In the genomic region with DNA sequence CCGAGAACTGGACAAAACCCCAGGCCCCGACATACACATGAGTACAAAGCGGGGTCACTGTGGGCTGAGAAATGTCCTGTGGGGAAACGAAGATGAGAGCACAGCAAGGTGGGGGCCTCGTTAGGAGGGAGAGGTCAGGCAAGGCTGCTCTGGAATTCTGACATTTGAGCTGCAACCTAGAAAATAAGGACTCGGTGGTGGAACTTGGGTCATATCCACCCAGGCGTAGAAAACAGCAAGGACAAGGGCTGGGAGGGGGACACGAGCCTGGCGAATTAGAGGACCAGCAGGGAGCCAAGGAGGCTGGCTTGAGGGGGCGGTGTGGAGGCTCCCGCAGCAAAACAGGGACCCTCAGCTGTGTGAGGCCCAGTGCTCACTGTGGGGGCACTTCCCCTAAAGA, we compare ENCODE assay signal across 23 cellular contexts. TPM values are rescaled to one million over a fixed set of nuclear protein-coding genes. Genes with fewer than 3 reads are reported as not detected.
DNase-seq lines count a peak whose midpoint lies in the region; ATAC-seq and TF ChIP-seq lines count a peak whose summit lies in the region.
"Had no signal": no experiment of that assay in that cellular context is flagged by ENCODE, and none has a peak within 500 bp of the region (broad histone marks: within the 10 kb centered on the region; RNA-seq: fewer than 3 reads in every experiment).

No MANE protein-coding gene starts in this region.

- TF ChIP-seq CTCF in sigmoid colon (IDR thresholded peaks at IDR 0.05), result no peak
- no peak for TF ChIP-seq CTCF in progenitor cell of endocrine pancreas (IDR thresholded peaks at IDR 0.05; ENCODE audit: unreplicated experiment)

- H3K9me3 ChIP-seq in sigmoid colon, result no peaks in the 10 kb centered on the region

- H3K36me3 Mint-ChIP-seq in progenitor cell of endocrine pancreas (ENCODE audit: insufficient read depth), result no peaks in the 10 kb centered on the region

- peaks cover 19% of the 10 kb centered on the region for H3K4me1 Mint-ChIP-seq in progenitor cell of endocrine pancreas (ENCODE audit: low read depth)

- no peak overlapping the region for H3K27ac Mint-ChIP-seq in progenitor cell of endocrine pancreas

- TF ChIP-seq EP300 in sigmoid colon (IDR thresholded peaks at IDR 0.05), result no peak

- peaks cover 0 to 11% (median 3%) of the 10 kb centered on the region in 4 donors for H3K36me3 ChIP-seq in sigmoid colon

- H3K27me3 ChIP-seq in sigmoid colon, result no peaks in the 10 kb centered on the region

- intact Hi-C loops in Right ventricle myocardium inferior (cut with DNase I) (no loop called here), left ventricle myocardium superior (cut with micrococcal nuclease) (no loop called here), sigmoid colon (cut with DNase I) (no loop called here)

- H3K9me3 Mint-ChIP-seq in progenitor cell of endocrine pancreas (ENCODE audit: low read depth), result no peaks in the 10 kb centered on the region

- peak overlapping the region; percentile 33 to 99 (median 56) for H3K27ac ChIP-seq in sigmoid colon

- no peak for TF ChIP-seq POLR2A in sigmoid colon (IDR thresholded peaks at IDR 0.05)

- H3K27me3 Mint-ChIP-seq in progenitor cell of endocrine pancreas, result no peaks in the 10 kb centered on the region

- ATAC-seq in Right ventricle myocardium inferior (no peak), left ventricle myocardium superior (no peak), HG03378 (IDR thresholded peaks at IDR 0.05; ENCODE audit: unreplicated experiment) (no peak)
- ATAC-seq: K562, PC-3 had no signal

- no peak overlapping the region for H3K4me3 ChIP-seq in sigmoid colon
- H3K4me3 ChIP-seq: K562 had no signal

- 82 to 83% methylated on average over 11 of the region's 11 CpGs for WGBS in sigmoid colon, 2 donors

- peaks cover 0 to 61% (median 57%) of the 10 kb centered on the region in 4 donors for H3K4me1 ChIP-seq in sigmoid colon

- DNase-seq in Right ventricle myocardium inferior (ENCODE audit: missing footprints) (peak; percentile 1), left ventricle myocardium superior (no peak), left kidney (ENCODE audit: low read depth, low spot score) (peak; percentile 78), sigmoid colon (no peak), progenitor cell of endocrine pancreas (ENCODE audit: low spot score, unreplicated experiment) (no peak), NCI-H748 treated with DMSO at 0.1 percent for 48 hours (lab: John Stamatoyannopoulos, UW) (no peak)
- DNase-seq: 8988T; Calu3; DMS79 treated with DMSO at 0.1 percent for 48 hours; GF-D8; MV-4-11; NCI-H1105; NCI-H1436 treated with DMSO at 0.1 percent for 48 hours; NCI-H187 treated with DMSO at 0.1 percent for 48 hours; NCI-H2107; NCI-H446; NCI-H524 treated with DMSO at 0.1 percent for 48 hours; NCI-H82; NK-92 treated with Interleukin-12 subunit alpha and Interleukin-12 subunit beta, amount 100 ng/mL, for 24 hours; PC-3; SHP77 had no signal

- H3K4me3 Mint-ChIP-seq in progenitor cell of endocrine pancreas (ENCODE audit: low read depth), result no peak overlapping the region

RNA-seq across cellular contexts. Expression of gene NCS1, which starts 32.8 kb away (rescaled TPM):
- total RNA-seq in Right ventricle myocardium inferior (5.0 TPM), left ventricle myocardium superior (4.1 TPM), sigmoid colon (100 to 1,000 TPM in 1 of 4 donors, 10 to 100 TPM in 3; 78.5 to 133 (median 96.9) TPM), progenitor cell of endocrine pancreas (29.0 and 33.4 TPM in 2 replicates)
- polyA plus RNA-seq in sigmoid colon, result 1 to 10 TPM in 2 of 3 donors, under 1 TPM in 1; 0.69 to 8.9 (median 4.2) TPM

Comparison
In these comparisons a context has a peak if more than half of its experiments do, and no peak if none do; other contexts are left out.
1. DNase-seq: peak in Right ventricle myocardium inferior (single experiment) and left kidney (single experiment); none in left ventricle myocardium superior (single experiment), sigmoid colon (single experiment), progenitor cell of endocrine pancreas (single experiment) and NCI-H748 treated with DMSO at 0.1 percent for 48 hours (single experiment).